In genomic region chr5:372911-373709, GRCh38 we compare ENCODE assay signal across 8 cellular contexts. TPM values are rescaled to one million over a fixed set of nuclear protein-coding genes. Genes with fewer than 3 reads are reported as not detected.
DNase-seq lines count a peak whose midpoint lies in the region; FAIRE-seq and TF ChIP-seq lines count a peak whose summit lies in the region.

No MANE protein-coding gene starts in this region.

- no peaks in the 10 kb centered on the region for H3K9me3 ChIP-seq in spleen
- no peaks in the 10 kb centered on the region for H3K9me3 ChIP-seq in CD4-positive, alpha-beta memory T cell (ENCODE audit: control insufficient read depth in 1 of 2, low read length in 2 of 2)

- H3K4me1 Mint-ChIP-seq in CD4-positive, alpha-beta memory T cell: peaks cover 6 to 19% (median 13%) of the 10 kb centered on the region in 4 donors

- peaks cover 7 to 11% of the 10 kb centered on the region in 2 donors for H3K27me3 Mint-ChIP-seq in CD4-positive, alpha-beta memory T cell

- TF ChIP-seq POLR2A in spleen (IDR thresholded peaks at IDR 0.05): no peak

- H3K27ac Mint-ChIP-seq in CD4-positive, alpha-beta memory T cell: no peak overlapping the region

- H3K27ac ChIP-seq in spleen: peak overlapping the region in 2 of 8 donors; percentile 54 to 59
- H3K27ac ChIP-seq in CD4-positive, alpha-beta memory T cell (ENCODE audit: low read depth, low read length): no peak overlapping the region

- peak; percentile 65 for FAIRE-seq in GM19239 (lab: Jason Lieb, UNC)

- no peak overlapping the region for H3K4me3 Mint-ChIP-seq in CD4-positive, alpha-beta memory T cell

- H3K27me3 ChIP-seq in spleen (replicated peaks in 1 of 7): peaks cover 0 to 68% (median 17%) of the 10 kb centered on the region in 7 donors
- H3K27me3 ChIP-seq in CD4-positive, alpha-beta memory T cell (ENCODE audit: insufficient read depth, low read length): no peaks in the 10 kb centered on the region

- POLR2A ChIA-PET in CD4-positive, alpha-beta memory T cell (lab: Charles Lee; ENCODE audit: partially characterized antibody): interaction anchor here (0.7 kb wide), 1 partner anchor 10 kb away, joined by 4 read pairs; no protein-coding TSS in a partner anchor

- no peaks in the 10 kb centered on the region for H3K36me3 ChIP-seq in spleen
- H3K36me3 ChIP-seq in CD4-positive, alpha-beta memory T cell (ENCODE audit: insufficient read depth, low read length): no peaks in the 10 kb centered on the region

- DNase-seq in COLO668 (lab: John Stamatoyannopoulos, UW; ENCODE audit: unreplicated experiment): peak; percentile 74
- no peak for DNase-seq in GM19239 (ENCODE audit: insufficient read length, low spot score)
- DNase-seq in NCI-H2081 treated with DMSO at 0.1 percent for 48 hours (lab: John Stamatoyannopoulos, UW): peak; percentile 57
- DNase-seq in ecto neural progenitor cell (ENCODE audit: low spot score): peak; percentile 48
- DNase-seq in spleen: peak; percentile 77
- DNase-seq in GM03348 (ENCODE audit: low spot score): no peak
- no peak for DNase-seq in CD4-positive, alpha-beta memory T cell
- DNase-seq in kidney tubule cell (ENCODE audit: low spot score): no peak

- H3K9me3 Mint-ChIP-seq in CD4-positive, alpha-beta memory T cell: no peaks in the 10 kb centered on the region

- WGBS in spleen, 5 donors: 55 to 69% (median 64%) methylated on average over 9 to 27 of the region's 27 CpGs

- intact Hi-C loops in spleen (cut with DNase I; ENCODE audit: low total_unique reads): no loop called here
- intact Hi-C loops in CD4-positive, alpha-beta memory T cell (cut with micrococcal nuclease): no loop called here

- H3K4me1 ChIP-seq in spleen: peaks cover 15 to 51% (median 34%) of the 10 kb centered on the region in 6 donors
- H3K4me1 ChIP-seq in CD4-positive, alpha-beta memory T cell (ENCODE audit: insufficient read depth, low read length): peaks cover 15% of the 10 kb centered on the region

- CTCF ChIA-PET in CD4-positive, alpha-beta memory T cell (lab: Charles Lee; ENCODE audit: partially characterized antibody): no interaction called here

- no peak for TF ChIP-seq CTCF in spleen (IDR thresholded peaks at IDR 0.05 in 8 of 11, conservative IDR thresholded peaks at IDR 0.05 in 3 of 11)

- peak overlapping the region in 5 of 8 donors; percentile 17 to 59 (median 24) for H3K4me3 ChIP-seq in spleen
- H3K4me3 ChIP-seq in CD4-positive, alpha-beta memory T cell (ENCODE audit: low read length in 2 of 2): no peak overlapping the region

- no peaks in the 10 kb centered on the region for H3K36me3 Mint-ChIP-seq in CD4-positive, alpha-beta memory T cell

RNA-seq across cellular contexts. Expression of gene AHRR, which starts 51.6 kb away (rescaled TPM):
- 10 to 100 TPM; 11.2 to 28.5 (median 14.0) TPM for total RNA-seq in spleen
- polyA plus RNA-seq in spleen: 1 to 10 TPM in 2 of 3 donors, under 1 TPM in 1; 0.96 to 5.4 (median 2.8) TPM
- total RNA-seq in CD4-positive, alpha-beta memory T cell: 1 to 10 TPM; 1.2 to 2.7 TPM
- polyA plus RNA-seq in CD4-positive, alpha-beta memory T cell: under 1 TPM; 0.23 to 0.32 TPM

Comparison
In these comparisons a context has a peak if more than half of its experiments do, and no peak if none do; other contexts are left out.
1. DNase-seq: peak in COLO668 (single experiment), NCI-H2081 treated with DMSO at 0.1 percent for 48 hours (single experiment), ecto neural progenitor cell (single experiment) and spleen (single experiment); none in GM19239 (single experiment), GM03348 (single experiment), CD4-positive, alpha-beta memory T cell (0 of 5) and kidney tubule cell (single experiment).
2. H3K4me3 ChIP-seq: peak in spleen (5 of 8); none in CD4-positive, alpha-beta memory T cell (0 of 2).